Comparison of ENCODE assay signal across 1 cellular context in the genomic region with DNA sequence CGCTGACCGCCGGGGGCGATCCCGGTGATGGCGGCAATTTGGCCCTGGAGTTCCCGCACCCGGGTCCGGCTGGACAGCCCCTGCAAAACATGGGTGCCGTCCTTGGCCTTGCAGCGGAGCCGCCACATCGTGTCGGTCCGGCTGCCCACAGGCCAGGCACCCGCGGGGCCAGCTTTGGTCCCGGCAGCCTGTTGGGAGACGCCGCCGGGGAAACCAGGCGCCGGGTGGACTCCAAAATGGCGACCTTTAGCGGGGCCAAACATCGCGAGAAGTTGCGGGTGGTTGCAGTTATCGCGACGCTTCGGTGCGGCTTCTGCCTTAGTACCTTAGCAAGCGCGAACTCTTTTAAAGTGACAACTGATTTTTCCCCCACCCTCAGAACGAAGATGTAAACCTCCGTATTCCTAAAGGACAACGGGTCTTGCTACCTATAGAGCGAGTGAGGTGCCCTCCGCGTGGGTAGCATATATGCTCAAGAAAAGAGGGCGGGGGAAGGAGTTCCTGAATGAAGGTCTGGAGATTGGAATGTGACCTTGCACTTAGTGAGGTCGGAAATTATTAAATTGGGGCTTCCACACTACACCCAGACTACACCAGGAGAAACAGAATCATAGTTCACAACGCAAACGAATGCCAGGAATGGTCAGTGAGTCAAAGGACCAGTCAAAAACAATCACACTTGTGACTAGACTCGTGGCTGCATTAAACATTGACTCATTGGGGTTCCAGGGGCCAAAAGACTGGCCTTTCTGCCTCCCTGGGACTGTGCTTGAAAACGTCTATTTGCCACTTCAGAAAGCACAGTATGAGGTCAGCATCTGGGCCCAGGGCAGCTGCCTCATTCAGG.
TF ChIP-seq lines count a peak whose summit lies in the region.

Gene YOD1, minus strand, starts transcription at position 441 of the 847 bp plus-strand sequence. Its CDS starts 178 bp downstream, at position 263.

TF ChIP-seq in HepG2, 621 proteins besides CTCF, POLR2A, EP300 and RAD21 (continued from another document and continues in another):
- TF ChIP-seq, protein P1, sequence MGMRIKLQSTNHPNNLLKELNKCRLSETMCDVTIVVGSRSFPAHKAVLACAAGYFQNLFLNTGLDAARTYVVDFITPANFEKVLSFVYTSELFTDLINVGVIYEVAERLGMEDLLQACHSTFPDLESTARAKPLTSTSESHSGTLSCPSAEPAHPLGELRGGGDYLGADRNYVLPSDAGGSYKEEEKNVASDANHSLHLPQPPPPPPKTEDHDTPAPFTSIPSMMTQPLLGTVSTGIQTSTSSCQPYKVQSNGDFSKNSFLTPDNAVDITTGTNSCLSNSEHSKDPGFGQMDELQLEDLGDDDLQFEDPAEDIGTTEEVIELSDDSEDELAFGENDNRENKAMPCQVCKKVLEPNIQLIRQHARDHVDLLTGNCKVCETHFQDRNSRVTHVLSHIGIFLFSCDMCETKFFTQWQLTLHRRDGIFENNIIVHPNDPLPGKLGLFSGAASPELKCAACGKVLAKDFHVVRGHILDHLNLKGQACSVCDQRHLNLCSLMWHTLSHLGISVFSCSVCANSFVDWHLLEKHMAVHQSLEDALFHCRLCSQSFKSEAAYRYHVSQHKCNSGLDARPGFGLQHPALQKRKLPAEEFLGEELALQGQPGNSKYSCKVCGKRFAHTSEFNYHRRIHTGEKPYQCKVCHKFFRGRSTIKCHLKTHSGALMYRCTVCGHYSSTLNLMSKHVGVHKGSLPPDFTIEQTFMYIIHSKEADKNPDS (CRISPR knock-in tag; IDR thresholded peaks at IDR 0.05), result no peak
- TF ChIP-seq PHF8 (CRISPR knock-in tag; IDR thresholded peaks at IDR 0.05) (peak; percentile 85), ZNF547 (CRISPR knock-in tag; IDR thresholded peaks at IDR 0.05) (peak; percentile 34), ZNF382 (CRISPR knock-in tag; IDR thresholded peaks at IDR 0.05; ENCODE audit: borderline replicate concordance) (no peak), SETDB1 (CRISPR knock-in tag; IDR thresholded peaks at IDR 0.05; ENCODE audit: borderline replicate concordance) (no peak), FLYWCH1 (CRISPR knock-in tag; IDR thresholded peaks at IDR 0.05) (no peak), RXRB (CRISPR knock-in tag; IDR thresholded peaks at IDR 0.05; ENCODE audit: borderline replicate concordance) (no peak), ZSCAN31 (CRISPR knock-in tag; IDR thresholded peaks at IDR 0.05; ENCODE audit: low read depth) (no peak), EZH2 (conservative IDR thresholded peaks at IDR 0.05; ENCODE audit: low read depth, low read length) (no peak), HNRNPK (IDR thresholded peaks at IDR 0.05; ENCODE audit: low read depth, low read length, poor library complexity, severe bottlenecking) (no peak), ZNF724P (CRISPR knock-in tag; IDR thresholded peaks at IDR 0.05; ENCODE audit: borderline replicate concordance) (no peak), IKZF1 (IDR thresholded peaks at IDR 0.05) (no peak), ZNF720 (CRISPR knock-in tag; IDR thresholded peaks at IDR 0.05) (no peak), ATM (IDR thresholded peaks at IDR 0.05; ENCODE audit: borderline replicate concordance) (no peak), ASH2L (IDR thresholded peaks at IDR 0.05; ENCODE audit: insufficient read length, low read depth, low read length) (peak; percentile 82), CAMTA2 (CRISPR knock-in tag; IDR thresholded peaks at IDR 0.05; ENCODE audit: borderline replicate concordance) (no peak), BRD4 (CRISPR knock-in tag; IDR thresholded peaks at IDR 0.05) (peak; percentile 67; the same call in 1 of the 2 replicates), AGO2 (optimal IDR thresholded peaks at IDR 0.05; ENCODE audit: low read depth, low read length) (peak; percentile 85), JDP2 (CRISPR knock-in tag; IDR thresholded peaks at IDR 0.05; ENCODE audit: borderline replicate concordance) (no peak), MAF1 (CRISPR knock-in tag; IDR thresholded peaks at IDR 0.05; ENCODE audit: borderline replicate concordance) (no peak), SIN3B (IDR thresholded peaks at IDR 0.05; ENCODE audit: low read length) (no peak), MIER3 (CRISPR knock-in tag; IDR thresholded peaks at IDR 0.05; ENCODE audit: borderline replicate concordance) (no peak), ARNT (IDR thresholded peaks at IDR 0.05) (no peak), STAT6 (CRISPR knock-in tag; IDR thresholded peaks at IDR 0.05; ENCODE audit: borderline replicate concordance) (no peak)
- TF ChIP-seq, protein P2, sequence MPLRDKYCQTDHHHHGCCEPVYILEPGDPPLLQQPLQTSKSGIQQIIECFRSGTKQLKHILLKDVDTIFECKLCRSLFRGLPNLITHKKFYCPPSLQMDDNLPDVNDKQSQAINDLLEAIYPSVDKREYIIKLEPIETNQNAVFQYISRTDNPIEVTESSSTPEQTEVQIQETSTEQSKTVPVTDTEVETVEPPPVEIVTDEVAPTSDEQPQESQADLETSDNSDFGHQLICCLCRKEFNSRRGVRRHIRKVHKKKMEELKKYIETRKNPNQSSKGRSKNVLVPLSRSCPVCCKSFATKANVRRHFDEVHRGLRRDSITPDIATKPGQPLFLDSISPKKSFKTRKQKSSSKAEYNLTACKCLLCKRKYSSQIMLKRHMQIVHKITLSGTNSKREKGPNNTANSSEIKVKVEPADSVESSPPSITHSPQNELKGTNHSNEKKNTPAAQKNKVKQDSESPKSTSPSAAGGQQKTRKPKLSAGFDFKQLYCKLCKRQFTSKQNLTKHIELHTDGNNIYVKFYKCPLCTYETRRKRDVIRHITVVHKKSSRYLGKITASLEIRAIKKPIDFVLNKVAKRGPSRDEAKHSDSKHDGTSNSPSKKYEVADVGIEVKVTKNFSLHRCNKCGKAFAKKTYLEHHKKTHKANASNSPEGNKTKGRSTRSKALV (CRISPR knock-in tag; IDR thresholded peaks at IDR 0.05), result no peak
- TF ChIP-seq, protein P3, sequence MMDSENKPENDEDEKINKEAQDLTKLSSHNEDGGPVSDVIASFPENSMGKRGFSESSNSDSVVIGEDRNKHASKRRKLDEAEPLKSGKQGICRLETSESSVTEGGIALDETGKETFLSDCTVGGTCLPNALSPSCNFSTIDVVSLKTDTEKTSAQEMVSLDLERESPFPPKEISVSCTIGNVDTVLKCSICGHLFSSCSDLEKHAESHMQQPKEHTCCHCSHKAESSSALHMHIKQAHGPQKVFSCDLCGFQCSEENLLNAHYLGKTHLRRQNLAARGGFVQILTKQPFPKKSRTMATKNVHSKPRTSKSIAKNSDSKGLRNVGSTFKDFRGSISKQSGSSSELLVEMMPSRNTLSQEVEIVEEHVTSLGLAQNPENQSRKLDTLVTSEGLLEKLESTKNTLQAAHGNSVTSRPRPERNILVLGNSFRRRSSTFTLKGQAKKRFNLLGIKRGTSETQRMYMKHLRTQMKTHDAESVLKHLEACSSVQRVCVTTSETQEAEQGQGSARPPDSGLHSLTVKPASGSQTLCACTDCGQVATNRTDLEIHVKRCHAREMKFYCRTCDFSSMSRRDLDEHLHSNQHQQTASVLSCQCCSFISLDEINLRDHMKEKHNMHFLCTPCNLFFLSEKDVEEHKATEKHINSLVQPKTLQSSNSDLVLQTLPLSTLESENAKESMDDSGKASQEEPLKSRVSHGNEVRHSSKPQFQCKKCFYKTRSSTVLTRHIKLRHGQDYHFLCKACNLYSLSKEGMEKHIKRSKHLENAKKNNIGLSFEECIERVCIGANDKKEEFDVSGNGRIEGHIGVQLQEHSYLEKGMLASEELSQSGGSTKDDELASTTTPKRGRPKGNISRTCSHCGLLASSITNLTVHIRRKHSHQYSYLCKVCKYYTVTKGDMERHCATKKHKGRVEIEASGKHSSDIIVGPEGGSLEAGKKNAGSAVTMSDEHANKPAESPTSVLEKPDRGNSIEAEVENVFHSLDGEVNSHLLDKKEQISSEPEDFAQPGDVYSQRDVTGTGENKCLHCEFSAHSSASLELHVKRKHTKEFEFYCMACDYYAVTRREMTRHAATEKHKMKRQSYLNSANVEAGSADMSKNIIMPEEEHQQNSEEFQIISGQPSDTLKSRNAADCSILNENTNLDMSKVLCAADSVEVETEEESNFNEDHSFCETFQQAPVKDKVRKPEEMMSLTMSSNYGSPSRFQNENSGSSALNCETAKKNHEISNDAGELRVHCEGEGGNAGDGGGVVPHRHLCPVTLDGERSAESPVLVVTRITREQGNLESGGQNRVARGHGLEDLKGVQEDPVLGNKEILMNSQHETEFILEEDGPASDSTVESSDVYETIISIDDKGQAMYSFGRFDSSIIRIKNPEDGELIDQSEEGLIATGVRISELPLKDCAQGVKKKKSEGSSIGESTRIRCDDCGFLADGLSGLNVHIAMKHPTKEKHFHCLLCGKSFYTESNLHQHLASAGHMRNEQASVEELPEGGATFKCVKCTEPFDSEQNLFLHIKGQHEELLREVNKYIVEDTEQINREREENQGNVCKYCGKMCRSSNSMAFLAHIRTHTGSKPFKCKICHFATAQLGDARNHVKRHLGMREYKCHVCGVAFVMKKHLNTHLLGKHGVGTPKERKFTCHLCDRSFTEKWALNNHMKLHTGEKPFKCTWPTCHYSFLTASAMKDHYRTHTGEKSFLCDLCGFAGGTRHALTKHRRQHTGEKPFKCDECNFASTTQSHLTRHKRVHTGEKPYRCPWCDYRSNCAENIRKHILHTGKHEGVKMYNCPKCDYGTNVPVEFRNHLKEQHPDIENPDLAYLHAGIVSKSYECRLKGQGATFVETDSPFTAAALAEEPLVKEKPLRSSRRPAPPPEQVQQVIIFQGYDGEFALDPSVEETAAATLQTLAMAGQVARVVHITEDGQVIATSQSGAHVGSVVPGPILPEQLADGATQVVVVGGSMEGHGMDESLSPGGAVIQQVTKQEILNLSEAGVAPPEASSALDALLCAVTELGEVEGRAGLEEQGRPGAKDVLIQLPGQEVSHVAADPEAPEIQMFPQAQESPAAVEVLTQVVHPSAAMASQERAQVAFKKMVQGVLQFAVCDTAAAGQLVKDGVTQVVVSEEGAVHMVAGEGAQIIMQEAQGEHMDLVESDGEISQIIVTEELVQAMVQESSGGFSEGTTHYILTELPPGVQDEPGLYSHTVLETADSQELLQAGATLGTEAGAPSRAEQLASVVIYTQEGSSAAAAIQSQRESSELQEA (CRISPR knock-in tag; IDR thresholded peaks at IDR 0.05; ENCODE audit: not compliant biosample characterization), result peak; percentile 67
- TF ChIP-seq, protein P4, sequence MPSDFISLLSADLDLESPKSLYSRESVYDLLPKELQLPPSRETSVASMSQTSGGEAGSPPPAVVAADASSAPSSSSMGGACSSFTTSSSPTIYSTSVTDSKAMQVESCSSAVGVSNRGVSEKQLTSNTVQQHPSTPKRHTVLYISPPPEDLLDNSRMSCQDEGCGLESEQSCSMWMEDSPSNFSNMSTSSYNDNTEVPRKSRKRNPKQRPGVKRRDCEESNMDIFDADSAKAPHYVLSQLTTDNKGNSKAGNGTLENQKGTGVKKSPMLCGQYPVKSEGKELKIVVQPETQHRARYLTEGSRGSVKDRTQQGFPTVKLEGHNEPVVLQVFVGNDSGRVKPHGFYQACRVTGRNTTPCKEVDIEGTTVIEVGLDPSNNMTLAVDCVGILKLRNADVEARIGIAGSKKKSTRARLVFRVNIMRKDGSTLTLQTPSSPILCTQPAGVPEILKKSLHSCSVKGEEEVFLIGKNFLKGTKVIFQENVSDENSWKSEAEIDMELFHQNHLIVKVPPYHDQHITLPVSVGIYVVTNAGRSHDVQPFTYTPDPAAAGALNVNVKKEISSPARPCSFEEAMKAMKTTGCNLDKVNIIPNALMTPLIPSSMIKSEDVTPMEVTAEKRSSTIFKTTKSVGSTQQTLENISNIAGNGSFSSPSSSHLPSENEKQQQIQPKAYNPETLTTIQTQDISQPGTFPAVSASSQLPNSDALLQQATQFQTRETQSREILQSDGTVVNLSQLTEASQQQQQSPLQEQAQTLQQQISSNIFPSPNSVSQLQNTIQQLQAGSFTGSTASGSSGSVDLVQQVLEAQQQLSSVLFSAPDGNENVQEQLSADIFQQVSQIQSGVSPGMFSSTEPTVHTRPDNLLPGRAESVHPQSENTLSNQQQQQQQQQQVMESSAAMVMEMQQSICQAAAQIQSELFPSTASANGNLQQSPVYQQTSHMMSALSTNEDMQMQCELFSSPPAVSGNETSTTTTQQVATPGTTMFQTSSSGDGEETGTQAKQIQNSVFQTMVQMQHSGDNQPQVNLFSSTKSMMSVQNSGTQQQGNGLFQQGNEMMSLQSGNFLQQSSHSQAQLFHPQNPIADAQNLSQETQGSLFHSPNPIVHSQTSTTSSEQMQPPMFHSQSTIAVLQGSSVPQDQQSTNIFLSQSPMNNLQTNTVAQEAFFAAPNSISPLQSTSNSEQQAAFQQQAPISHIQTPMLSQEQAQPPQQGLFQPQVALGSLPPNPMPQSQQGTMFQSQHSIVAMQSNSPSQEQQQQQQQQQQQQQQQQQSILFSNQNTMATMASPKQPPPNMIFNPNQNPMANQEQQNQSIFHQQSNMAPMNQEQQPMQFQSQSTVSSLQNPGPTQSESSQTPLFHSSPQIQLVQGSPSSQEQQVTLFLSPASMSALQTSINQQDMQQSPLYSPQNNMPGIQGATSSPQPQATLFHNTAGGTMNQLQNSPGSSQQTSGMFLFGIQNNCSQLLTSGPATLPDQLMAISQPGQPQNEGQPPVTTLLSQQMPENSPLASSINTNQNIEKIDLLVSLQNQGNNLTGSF (CRISPR knock-in tag; IDR thresholded peaks at IDR 0.05), result no peak
